25 cellular contexts compared by ENCODE assay signal in genomic region chr13:72473321-72473720, GRCh38.
DNase-seq lines count a peak whose midpoint lies in the region; TF ChIP-seq lines count a peak whose summit lies in the region.
"Had no signal": no experiment of that assay in that cellular context is flagged by ENCODE, and none has a peak within 500 bp of the region (broad histone marks: within the 10 kb centered on the region; RNA-seq: fewer than 3 reads in every experiment).

No MANE protein-coding gene starts in this region.

- H3K4me1 ChIP-seq in Peyer's patch: no peaks in the 10 kb centered on the region
- H3K4me1 ChIP-seq: A549, BE2C, BLaER1 had no signal

- no peak overlapping the region for H3K4me3 ChIP-seq in Peyer's patch
- H3K4me3 ChIP-seq: A549, BLaER1 had no signal

- H3K36me3 Mint-ChIP-seq in nephron (ENCODE audit: low read depth): peaks cover 4% of the 10 kb centered on the region
- H3K36me3 Mint-ChIP-seq: CD14-positive monocyte; CD4-positive, alpha-beta memory T cell; CD4-positive, CD25-positive, alpha-beta regulatory T cell; CD8-positive, alpha-beta memory T cell had no signal

- no peaks in the 10 kb centered on the region for H3K27me3 ChIP-seq in Peyer's patch
- H3K27me3 ChIP-seq: BE2C, BLaER1 had no signal

- no peaks in the 10 kb centered on the region for H3K9me3 ChIP-seq in Peyer's patch
- H3K9me3 ChIP-seq: A549, BE2C, BLaER1 had no signal

- DNase-seq in Ammon's horn (ENCODE audit: low spot score): peak; percentile 63
- DNase-seq in cerebellar cortex (ENCODE audit: low spot score): peak; percentile 98
- DNase-seq in cerebellum (ENCODE audit: low spot score): peak; percentile 63
- no peak for DNase-seq in kidney glomerular epithelial cell (lab: John Stamatoyannopoulos, UW)
- DNase-seq in NCI-H2107 (lab: John Stamatoyannopoulos, UW): no peak
- DNase-seq in Peyer's patch: no peak
- DNase-seq in NCI-H1092 treated with DMSO at 0.1 percent for 48 hours (lab: John Stamatoyannopoulos, UW): no peak
- DNase-seq: AML-193; BE2C; CD4-positive, alpha-beta memory T cell; CD4-positive, CD25-positive, alpha-beta regulatory T cell; CD8-positive, alpha-beta memory T cell; COR-L47; DMS 273 treated with DMSO at 0.1 percent for 48 hours; DMS153; DMS53; DMS79; DND-41; EL; GF-D8 had no signal

- H3K27ac Mint-ChIP-seq in nephron: peak overlapping the region in 2 of 3 experiments; percentile 63 to 79
- H3K27ac Mint-ChIP-seq: CD14-positive monocyte; CD4-positive, alpha-beta memory T cell; CD4-positive, CD25-positive, alpha-beta regulatory T cell; CD8-positive, alpha-beta memory T cell had no signal

- H3K27me3 Mint-ChIP-seq in nephron (ENCODE audit: low read depth): no peaks in the 10 kb centered on the region
- H3K27me3 Mint-ChIP-seq: CD4-positive, alpha-beta memory T cell; CD4-positive, CD25-positive, alpha-beta regulatory T cell had no signal

- no peak overlapping the region for H3K4me3 Mint-ChIP-seq in nephron
- H3K4me3 Mint-ChIP-seq: CD14-positive monocyte; CD4-positive, alpha-beta memory T cell; CD4-positive, CD25-positive, alpha-beta regulatory T cell; CD8-positive, alpha-beta memory T cell had no signal

- peaks cover 18% of the 10 kb centered on the region for H3K9me3 Mint-ChIP-seq in nephron

- H3K4me1 Mint-ChIP-seq in nephron: peaks cover 14% of the 10 kb centered on the region
- H3K4me1 Mint-ChIP-seq: CD14-positive monocyte; CD4-positive, alpha-beta memory T cell; CD8-positive, alpha-beta memory T cell had no signal

- H3K36me3 ChIP-seq in Peyer's patch: no peaks in the 10 kb centered on the region
- H3K36me3 ChIP-seq: BE2C, BLaER1 had no signal

- TF ChIP-seq CTCF in nephron (IDR thresholded peaks at IDR 0.05; ENCODE audit: unreplicated experiment in 3 of 3) (no peak), Peyer's patch (IDR thresholded peaks at IDR 0.05) (no peak)

- TF ChIP-seq POLR2A in Peyer's patch (IDR thresholded peaks at IDR 0.05): no peak

- no peak overlapping the region for H3K27ac ChIP-seq in Peyer's patch
- H3K27ac ChIP-seq: 22Rv1, A549, BLaER1 had no signal

Comparison
In these comparisons a context has a peak if more than half of its experiments do, and no peak if none do; other contexts are left out.
1. DNase-seq: peak in Ammon's horn (single experiment), cerebellar cortex (single experiment) and cerebellum (single experiment); none in kidney glomerular epithelial cell (single experiment), NCI-H2107 (single experiment), Peyer's patch (0 of 3) and NCI-H1092 treated with DMSO at 0.1 percent for 48 hours (single experiment).